2 cellular contexts compared by ENCODE assay signal in the genomic region with DNA sequence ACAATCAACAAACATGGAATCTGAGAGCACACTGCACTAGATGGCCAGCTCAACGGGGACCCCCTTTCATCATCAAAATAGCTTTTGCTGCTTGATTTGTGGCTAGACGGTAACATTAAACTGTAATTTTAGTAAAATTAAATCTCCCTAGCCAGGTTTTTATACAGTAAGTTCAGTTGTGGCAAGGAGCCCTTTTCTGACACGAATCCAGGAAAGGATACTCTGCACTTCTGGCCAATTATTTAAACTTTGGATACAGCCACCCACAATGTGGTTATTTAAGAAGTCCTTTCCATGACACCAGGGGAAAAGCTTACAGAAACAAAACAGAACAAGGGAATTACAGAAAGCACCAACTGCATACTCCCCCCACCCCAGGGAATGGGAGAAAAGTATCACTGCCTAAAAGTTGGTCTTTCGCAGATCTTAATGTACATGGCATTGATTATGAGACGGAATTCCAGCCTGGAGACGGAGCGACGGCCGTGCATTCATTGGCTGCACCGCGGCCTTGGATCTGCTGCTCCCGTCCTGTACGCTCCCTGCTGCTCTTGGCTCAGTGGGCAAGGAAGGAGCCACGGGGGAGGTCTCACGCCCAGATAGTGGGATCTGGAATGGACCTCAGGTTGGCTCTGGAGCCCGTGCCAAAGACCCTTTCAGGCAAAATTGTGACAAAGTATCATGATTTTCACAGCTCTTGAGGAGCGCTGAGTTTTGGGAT.
TF ChIP-seq lines count a peak whose summit lies in the region.

No MANE protein-coding gene starts in this region.

TF ChIP-seq in HCT116, 20 proteins besides CTCF, POLR2A, EP300 and RAD21:
- TF ChIP-seq, protein P1, sequence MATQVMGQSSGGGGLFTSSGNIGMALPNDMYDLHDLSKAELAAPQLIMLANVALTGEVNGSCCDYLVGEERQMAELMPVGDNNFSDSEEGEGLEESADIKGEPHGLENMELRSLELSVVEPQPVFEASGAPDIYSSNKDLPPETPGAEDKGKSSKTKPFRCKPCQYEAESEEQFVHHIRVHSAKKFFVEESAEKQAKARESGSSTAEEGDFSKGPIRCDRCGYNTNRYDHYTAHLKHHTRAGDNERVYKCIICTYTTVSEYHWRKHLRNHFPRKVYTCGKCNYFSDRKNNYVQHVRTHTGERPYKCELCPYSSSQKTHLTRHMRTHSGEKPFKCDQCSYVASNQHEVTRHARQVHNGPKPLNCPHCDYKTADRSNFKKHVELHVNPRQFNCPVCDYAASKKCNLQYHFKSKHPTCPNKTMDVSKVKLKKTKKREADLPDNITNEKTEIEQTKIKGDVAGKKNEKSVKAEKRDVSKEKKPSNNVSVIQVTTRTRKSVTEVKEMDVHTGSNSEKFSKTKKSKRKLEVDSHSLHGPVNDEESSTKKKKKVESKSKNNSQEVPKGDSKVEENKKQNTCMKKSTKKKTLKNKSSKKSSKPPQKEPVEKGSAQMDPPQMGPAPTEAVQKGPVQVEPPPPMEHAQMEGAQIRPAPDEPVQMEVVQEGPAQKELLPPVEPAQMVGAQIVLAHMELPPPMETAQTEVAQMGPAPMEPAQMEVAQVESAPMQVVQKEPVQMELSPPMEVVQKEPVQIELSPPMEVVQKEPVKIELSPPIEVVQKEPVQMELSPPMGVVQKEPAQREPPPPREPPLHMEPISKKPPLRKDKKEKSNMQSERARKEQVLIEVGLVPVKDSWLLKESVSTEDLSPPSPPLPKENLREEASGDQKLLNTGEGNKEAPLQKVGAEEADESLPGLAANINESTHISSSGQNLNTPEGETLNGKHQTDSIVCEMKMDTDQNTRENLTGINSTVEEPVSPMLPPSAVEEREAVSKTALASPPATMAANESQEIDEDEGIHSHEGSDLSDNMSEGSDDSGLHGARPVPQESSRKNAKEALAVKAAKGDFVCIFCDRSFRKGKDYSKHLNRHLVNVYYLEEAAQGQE (IDR thresholded peaks at IDR 0.05; ENCODE audit: low read depth) = no peak
- TF ChIP-seq CBX3 (IDR thresholded peaks at IDR 0.05; ENCODE audit: low read depth) (no peak), JUND (IDR thresholded peaks at IDR 0.05) (no peak), SIN3A (IDR thresholded peaks at IDR 0.05; ENCODE audit: low read depth) (no peak), POLR2AphosphoS5 (IDR thresholded peaks at IDR 0.05; ENCODE audit: low read depth, low read length) (no peak), FOSL1 (IDR thresholded peaks at IDR 0.05; ENCODE audit: low read depth) (no peak), TCF7L2 (IDR thresholded peaks at IDR 0.05; ENCODE audit: borderline replicate concordance, extremely low read depth, insufficient read depth, insufficient read length) (no peak), CEBPB (IDR thresholded peaks at IDR 0.05; ENCODE audit: low read depth) (no peak), ZNF274 (IDR thresholded peaks at IDR 0.05; ENCODE audit: low read depth, low read length) (no peak), ZFX (IDR thresholded peaks at IDR 0.05) (no peak), YY1 (IDR thresholded peaks at IDR 0.05; ENCODE audit: extremely low read depth, insufficient replicate concordance, low read depth, low read length) (no peak), SP1 (IDR thresholded peaks at IDR 0.05; ENCODE audit: low read depth) (no peak), ELF1 (IDR thresholded peaks at IDR 0.05; ENCODE audit: borderline replicate concordance, low read depth) (no peak), EZH2 (IDR thresholded peaks at IDR 0.05) (no peak), EGR1 (IDR thresholded peaks at IDR 0.05; ENCODE audit: low read depth) (no peak)
- TF ChIP-seq, protein P2, sequence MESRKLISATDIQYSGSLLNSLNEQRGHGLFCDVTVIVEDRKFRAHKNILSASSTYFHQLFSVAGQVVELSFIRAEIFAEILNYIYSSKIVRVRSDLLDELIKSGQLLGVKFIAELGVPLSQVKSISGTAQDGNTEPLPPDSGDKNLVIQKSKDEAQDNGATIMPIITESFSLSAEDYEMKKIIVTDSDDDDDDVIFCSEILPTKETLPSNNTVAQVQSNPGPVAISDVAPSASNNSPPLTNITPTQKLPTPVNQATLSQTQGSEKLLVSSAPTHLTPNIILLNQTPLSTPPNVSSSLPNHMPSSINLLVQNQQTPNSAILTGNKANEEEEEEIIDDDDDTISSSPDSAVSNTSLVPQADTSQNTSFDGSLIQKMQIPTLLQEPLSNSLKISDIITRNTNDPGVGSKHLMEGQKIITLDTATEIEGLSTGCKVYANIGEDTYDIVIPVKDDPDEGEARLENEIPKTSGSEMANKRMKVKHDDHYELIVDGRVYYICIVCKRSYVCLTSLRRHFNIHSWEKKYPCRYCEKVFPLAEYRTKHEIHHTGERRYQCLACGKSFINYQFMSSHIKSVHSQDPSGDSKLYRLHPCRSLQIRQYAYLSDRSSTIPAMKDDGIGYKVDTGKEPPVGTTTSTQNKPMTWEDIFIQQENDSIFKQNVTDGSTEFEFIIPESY (IDR thresholded peaks at IDR 0.05; ENCODE audit: extremely low read depth, insufficient replicate concordance, low read length) = no peak
- TF ChIP-seq, protein P3, sequence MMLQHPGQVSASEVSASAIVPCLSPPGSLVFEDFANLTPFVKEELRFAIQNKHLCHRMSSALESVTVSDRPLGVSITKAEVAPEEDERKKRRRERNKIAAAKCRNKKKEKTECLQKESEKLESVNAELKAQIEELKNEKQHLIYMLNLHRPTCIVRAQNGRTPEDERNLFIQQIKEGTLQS (IDR thresholded peaks at IDR 0.05) = no peak

TF ChIP-seq in K562, 482 proteins besides CTCF, POLR2A, EP300 and RAD21:
- TF ChIP-seq POLR2G (IDR thresholded peaks at IDR 0.05; ENCODE audit: low read depth, low read length) = peak; percentile 37; the same call in 1 of the 2 replicates
- TF ChIP-seq, protein P4, sequence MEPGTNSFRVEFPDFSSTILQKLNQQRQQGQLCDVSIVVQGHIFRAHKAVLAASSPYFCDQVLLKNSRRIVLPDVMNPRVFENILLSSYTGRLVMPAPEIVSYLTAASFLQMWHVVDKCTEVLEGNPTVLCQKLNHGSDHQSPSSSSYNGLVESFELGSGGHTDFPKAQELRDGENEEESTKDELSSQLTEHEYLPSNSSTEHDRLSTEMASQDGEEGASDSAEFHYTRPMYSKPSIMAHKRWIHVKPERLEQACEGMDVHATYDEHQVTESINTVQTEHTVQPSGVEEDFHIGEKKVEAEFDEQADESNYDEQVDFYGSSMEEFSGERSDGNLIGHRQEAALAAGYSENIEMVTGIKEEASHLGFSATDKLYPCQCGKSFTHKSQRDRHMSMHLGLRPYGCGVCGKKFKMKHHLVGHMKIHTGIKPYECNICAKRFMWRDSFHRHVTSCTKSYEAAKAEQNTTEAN (CRISPR knock-in tag; IDR thresholded peaks at IDR 0.05) = no peak
